19 cellular contexts compared by ENCODE assay signal in genomic region chr15:67161881-67162280, GRCh38.
DNase-seq lines count a peak whose midpoint lies in the region; ATAC-seq lines count a peak whose summit lies in the region.
"Had no signal": no experiment of that assay in that cellular context is flagged by ENCODE, and none has a peak within 500 bp of the region (broad histone marks: within the 10 kb centered on the region; RNA-seq: fewer than 3 reads in every experiment).

No MANE protein-coding gene starts in this region.

- no peaks in the 10 kb centered on the region for H3K27me3 Mint-ChIP-seq in activated CD4-positive, alpha-beta memory T cell treated with anti-CD3 and anti-CD28 coated beads for 36 hours
- H3K27me3 Mint-ChIP-seq in activated CD4-positive, alpha-beta memory T cell treated with anti-CD3 and anti-CD28 coated beads, Interleukin-2, amount 10 ng/mL, durations not matched to agents 7 days and 5 days: no peaks in the 10 kb centered on the region
- H3K27me3 Mint-ChIP-seq: progenitor cell of endocrine pancreas had no signal

- H3K27ac ChIP-seq in SJCRH30: no peak overlapping the region
- H3K27ac ChIP-seq: epithelial cell of prostate had no signal

- no peaks in the 10 kb centered on the region for H3K9me3 Mint-ChIP-seq in activated CD4-positive, alpha-beta memory T cell treated with anti-CD3 and anti-CD28 coated beads for 36 hours
- no peaks in the 10 kb centered on the region for H3K9me3 Mint-ChIP-seq in activated CD4-positive, alpha-beta memory T cell treated with anti-CD3 and anti-CD28 coated beads, Interleukin-2, amount 10 ng/mL, durations not matched to agents 7 days and 5 days
- H3K9me3 Mint-ChIP-seq: activated T-helper 1 cell treated with anti-CD3 and anti-CD28 coated beads, Interleukin-12 subunit alpha, Interleukin-12 subunit beta, Interleukin-2, Interleukin-4 antibody, amounts not matched to agents 30 ng/mL and 10 ng/mL and 1 ng/mL, durations not matched to agents 14 hours and 24 hours and 36 hours had no signal

- H3K4me3 Mint-ChIP-seq in activated CD4-positive, alpha-beta memory T cell treated with anti-CD3 and anti-CD28 coated beads for 36 hours: no peak overlapping the region
- no peak overlapping the region for H3K4me3 Mint-ChIP-seq in activated CD4-positive, alpha-beta memory T cell treated with anti-CD3 and anti-CD28 coated beads, Interleukin-2, amount 10 ng/mL, durations not matched to agents 7 days and 5 days
- H3K4me3 Mint-ChIP-seq: activated T-helper 1 cell treated with anti-CD3 and anti-CD28 coated beads, Interleukin-12 subunit alpha, Interleukin-12 subunit beta, Interleukin-2, Interleukin-4 antibody, amounts not matched to agents 30 ng/mL and 10 ng/mL and 1 ng/mL, durations not matched to agents 14 hours and 24 hours and 36 hours had no signal

- no peaks in the 10 kb centered on the region for H3K27me3 ChIP-seq in SJCRH30
- H3K27me3 ChIP-seq: heart left ventricle had no signal

- no peaks in the 10 kb centered on the region for H3K9me3 ChIP-seq in SJCRH30 (replicated peaks)
- H3K9me3 ChIP-seq: heart left ventricle had no signal

- no peak overlapping the region for H3K4me3 ChIP-seq in SJCRH30
- H3K4me3 ChIP-seq: heart left ventricle had no signal

- intact Hi-C loops in activated CD4-positive, alpha-beta memory T cell treated with anti-CD3 and anti-CD28 coated beads for 36 hours (cut with micrococcal nuclease): no loop called here

- ATAC-seq in GM18498 (IDR thresholded peaks at IDR 0.05; ENCODE audit: unreplicated experiment): no peak

- DNase-seq in activated CD4-positive, alpha-beta memory T cell treated with anti-CD3 and anti-CD28 coated beads for 36 hours: no peak
- no peak for DNase-seq in activated CD4-positive, alpha-beta memory T cell treated with anti-CD3 and anti-CD28 coated beads, Interleukin-2, amount 10 ng/mL, durations not matched to agents 7 days and 5 days
- DNase-seq in SKM-1 (lab: John Stamatoyannopoulos, UW; ENCODE audit: unreplicated experiment): peak; percentile 32
- DNase-seq in mesenteric fat pad (ENCODE audit: low spot score): peak; percentile 35
- DNase-seq in DMS79 treated with DMSO at 0.1 percent for 48 hours (lab: John Stamatoyannopoulos, UW): no peak
- no peak for DNase-seq in SJCRH30
- DNase-seq in AML-193 (lab: John Stamatoyannopoulos, UW): no peak
- DNase-seq: activated CD4-positive, alpha-beta T cell treated with anti-CD3 and anti-CD28 coated beads, Interleukin-2, amount 50 U/mL, for 4 hours; amniotic stem cell; DMS53; heart left ventricle; NCI-H2081 treated with DMSO at 0.1 percent for 48 hours; NCI-H774; SHP77; substantia nigra had no signal

- 0 out of 2 replicates have a peak, but pooled peaks cover 3% of the 10 kb centered on the region for H3K4me1 ChIP-seq in SJCRH30

- H3K36me3 ChIP-seq in SJCRH30: 0 out of 2 replicates have a peak, but pooled peaks cover 3% of the 10 kb centered on the region

- CTCF ChIA-PET in activated CD4-positive, alpha-beta memory T cell treated with anti-CD3 and anti-CD28 coated beads for 36 hours (lab: Charles Lee): interaction anchor here (0.8 kb wide), 1 partner anchor 215 kb away, joined by 3 read pairs; no protein-coding TSS in a partner anchor
- CTCF ChIA-PET in activated CD4-positive, alpha-beta memory T cell treated with anti-CD3 and anti-CD28 coated beads, Interleukin-2, amount 10 ng/mL, durations not matched to agents 7 days and 5 days (lab: Charles Lee): no interaction called here

- POLR2A ChIA-PET in activated CD4-positive, alpha-beta memory T cell treated with anti-CD3 and anti-CD28 coated beads for 36 hours (lab: Charles Lee): no interaction called here
- POLR2A ChIA-PET in activated CD4-positive, alpha-beta memory T cell treated with anti-CD3 and anti-CD28 coated beads, Interleukin-2, amount 10 ng/mL, durations not matched to agents 7 days and 5 days (lab: Charles Lee): interaction anchor here (0.9 to 1.6 kb wide), 4 partner anchors 14 to 131 kb away, joined by 3 to 4 read pairs (median 3); no protein-coding TSS in a partner anchor

- H3K36me3 Mint-ChIP-seq in activated CD4-positive, alpha-beta memory T cell treated with anti-CD3 and anti-CD28 coated beads for 36 hours: peaks cover 15% of the 10 kb centered on the region
- H3K36me3 Mint-ChIP-seq in activated CD4-positive, alpha-beta memory T cell treated with anti-CD3 and anti-CD28 coated beads, Interleukin-2, amount 10 ng/mL, durations not matched to agents 7 days and 5 days (ENCODE audit: low read depth): peaks cover 53% of the 10 kb centered on the region

- H3K27ac Mint-ChIP-seq in activated CD4-positive, alpha-beta memory T cell treated with anti-CD3 and anti-CD28 coated beads for 36 hours: peak overlapping the region; percentile 15
- H3K27ac Mint-ChIP-seq in activated CD4-positive, alpha-beta memory T cell treated with anti-CD3 and anti-CD28 coated beads, Interleukin-2, amount 10 ng/mL, durations not matched to agents 7 days and 5 days: no peak overlapping the region
- H3K27ac Mint-ChIP-seq: progenitor cell of endocrine pancreas had no signal

- H3K4me1 Mint-ChIP-seq in activated CD4-positive, alpha-beta memory T cell treated with anti-CD3 and anti-CD28 coated beads for 36 hours (ENCODE audit: low read depth): peaks cover 34% of the 10 kb centered on the region
- H3K4me1 Mint-ChIP-seq in activated CD4-positive, alpha-beta memory T cell treated with anti-CD3 and anti-CD28 coated beads, Interleukin-2, amount 10 ng/mL, durations not matched to agents 7 days and 5 days: peaks cover 36% of the 10 kb centered on the region

Comparison
In these comparisons a context has a peak if more than half of its experiments do, and no peak if none do; other contexts are left out.
1. DNase-seq: peak in SKM-1 (single experiment) and mesenteric fat pad (single experiment); none in activated CD4-positive, alpha-beta memory T cell treated with anti-CD3 and anti-CD28 coated beads for 36 hours (single experiment), activated CD4-positive, alpha-beta memory T cell treated with anti-CD3 and anti-CD28 coated beads, Interleukin-2, amount 10 ng/mL, durations not matched to agents 7 days and 5 days (single experiment), DMS79 treated with DMSO at 0.1 percent for 48 hours (single experiment), SJCRH30 (0 of 2) and AML-193 (0 of 2).